1 cellular context compared by ENCODE assay signal in genomic region chr5:124860271-124860670, GRCh38.
TF ChIP-seq lines count a peak whose summit lies in the region.

No MANE protein-coding gene starts in this region.

TF ChIP-seq in GM23338, 12 proteins besides CTCF, POLR2A, EP300 and RAD21 (continued from another document):
- TF ChIP-seq ZNF462 (CRISPR knock-in tag; IDR thresholded peaks at IDR 0.05) (no peak), NANOG (IDR thresholded peaks at IDR 0.05; ENCODE audit: borderline replicate concordance) (no peak), ZNF331 (CRISPR knock-in tag; IDR thresholded peaks at IDR 0.05; ENCODE audit: low read depth) (no peak), ZNF114 (CRISPR knock-in tag; IDR thresholded peaks at IDR 0.05) (no peak), REST (IDR thresholded peaks at IDR 0.05; ENCODE audit: unreplicated experiment) (no peak), EZH2phosphoT487 (IDR thresholded peaks at IDR 0.05; ENCODE audit: unreplicated experiment) (no peak)
TF ChIP-seq in GM23338: peak in this region for 0.
